In the genomic region with DNA sequence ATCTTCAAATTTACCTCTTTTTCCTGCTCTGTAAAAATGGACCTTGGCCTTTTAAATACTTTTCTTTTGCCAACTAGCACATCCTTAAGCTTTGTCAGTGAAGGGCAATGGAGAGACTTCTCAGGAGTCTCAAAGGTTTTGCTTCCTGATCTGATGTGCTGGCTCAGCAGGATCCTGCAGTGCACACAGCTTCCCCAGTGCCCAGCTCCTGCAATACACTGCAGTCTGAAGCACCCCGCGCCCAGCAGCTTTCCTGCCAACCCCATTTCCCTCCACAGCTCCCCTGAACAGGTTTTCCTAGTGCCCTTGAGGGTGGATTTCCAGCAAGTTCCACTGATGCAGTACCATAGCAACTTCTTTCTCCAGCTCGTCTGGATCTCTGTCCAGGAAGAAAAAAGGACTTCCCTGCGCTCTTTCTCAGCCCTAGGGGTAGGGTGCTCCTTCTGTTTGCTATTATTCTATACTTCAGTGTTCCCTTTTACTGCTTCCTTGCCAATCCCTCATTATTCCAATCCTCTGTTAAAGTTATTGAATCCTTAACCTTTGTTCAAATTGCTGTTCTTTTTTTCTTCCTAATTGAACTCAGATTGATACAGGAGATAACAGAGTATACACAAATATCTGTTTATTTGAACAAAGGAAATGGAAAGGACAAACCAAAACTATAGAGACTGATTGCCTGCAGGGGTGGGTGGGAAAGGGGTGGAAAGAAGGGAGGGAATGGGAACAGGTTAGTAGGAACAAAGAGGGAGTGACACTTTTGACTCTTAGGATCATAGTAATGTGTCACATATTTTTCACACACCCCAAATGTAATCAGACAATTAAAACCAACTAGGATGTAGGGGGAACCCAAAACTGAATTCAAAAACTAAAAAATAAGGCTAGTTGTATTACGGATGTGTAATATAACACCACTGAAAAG, we compare ENCODE assay signal across 12 cellular contexts. TPM values are rescaled to one million over a fixed set of nuclear protein-coding genes. Genes with fewer than 3 reads are reported as not detected.
A peak's percentile ranks its signal among the peaks of the same experiment; 100 is the strongest.
DNase-seq lines count a peak whose midpoint lies in the region; ATAC-seq, FAIRE-seq and TF ChIP-seq lines count a peak whose summit lies in the region.
"Had no signal": no experiment of that assay in that cellular context is flagged by ENCODE, and none has a peak within 500 bp of the region (broad histone marks: within the 10 kb centered on the region; RNA-seq: fewer than 3 reads in every experiment).

No MANE protein-coding gene starts in this region.

- no peak for TF ChIP-seq CTCF in C4-2B (conservative IDR thresholded peaks at IDR 0.05)
- no peak for TF ChIP-seq CTCF in HEK293 (tag by site-specific recombination; IDR thresholded peaks at IDR 0.05)
- TF ChIP-seq CTCF in K562 (IDR thresholded peaks at IDR 0.05 in 2 of 3, conservative IDR thresholded peaks at IDR 0.05 in 1 of 3; ENCODE audit: insufficient read depth in 2 of 3, low read depth in 1 of 3, low read length in 3 of 3), result no peak
- TF ChIP-seq CTCF in lower lobe of right lung (IDR thresholded peaks at IDR 0.05), result no peak

- in situ Hi-C loops in K562 (cut with MboI), result no loop called here

- H3K36me3 ChIP-seq in HEK293 (ENCODE audit: control insufficient read depth in 2 of 2, insufficient read depth in 1 of 2, low read length in 2 of 2), result peaks cover 28 to 32% of the 10 kb centered on the region in 2 experiments
- peaks cover 67% of the 10 kb centered on the region; the same call in 2 of the 3 replicates for H3K36me3 ChIP-seq in K562 (ENCODE audit: control insufficient read depth, insufficient read depth, low read length)
- H3K36me3 ChIP-seq in lower lobe of right lung, result peaks cover 51% of the 10 kb centered on the region
- H3K36me3 ChIP-seq: ovary had no signal

- CTCF ChIA-PET in HEK293 (lab: Yijun Ruan, JAX) (interaction anchor here (0.6 kb wide), 1 partner anchor 591 kb away, joined by 3 read pairs; no protein-coding TSS in a partner anchor), K562 (lab: Yijun Ruan, JAX; ENCODE audit: low intra/inter-chr PET ratio) (no interaction called here)

- no peaks in the 10 kb centered on the region for H3K9me1 ChIP-seq in K562 (ENCODE audit: control insufficient read depth, insufficient read depth, low read length)

- no TSS peak for BruUV-seq in K562 (replicated peaks; lab: Mats Ljungman, UMichigan)

- no peaks in the 10 kb centered on the region for H3K27me3 ChIP-seq in K562 (ENCODE audit: control insufficient read depth in 2 of 2, insufficient read depth in 2 of 2, low read length in 2 of 2)
- H3K27me3 ChIP-seq in lower lobe of right lung (ENCODE audit: low read depth), result no peaks in the 10 kb centered on the region
- H3K27me3 ChIP-seq: ovary had no signal

- ATAC-seq in K562, result peak; percentile 53; the same call in 2 of the 3 replicates
- peak; percentile 67 to 82 for ATAC-seq in lower lobe of right lung
- ATAC-seq in HG03045 (IDR thresholded peaks at IDR 0.05; ENCODE audit: unreplicated experiment), result no peak
- no peak for ATAC-seq in GM21528 (IDR thresholded peaks at IDR 0.05; ENCODE audit: low FRiP score, unreplicated experiment)
- ATAC-seq: HCT116 had no signal

- no peak overlapping the region for H3K4me3 ChIP-seq in HEK293 (ENCODE audit: low read depth, low read length)
- no peak overlapping the region for H3K4me3 ChIP-seq in K562
- no peak overlapping the region for H3K4me3 ChIP-seq in lower lobe of right lung
- H3K4me3 ChIP-seq: ovary had no signal

- H3K9ac ChIP-seq in K562 (ENCODE audit: insufficient read depth in 1 of 2, low read depth in 2 of 2, low read length in 2 of 2), result no peak overlapping the region

- no peaks in the 10 kb centered on the region for H4K20me1 ChIP-seq in K562 (replicated peaks; ENCODE audit: control insufficient read depth, insufficient read depth, low read length)

- no peak for TF ChIP-seq RAD21 in K562 (CRISPR knock-in tag; conservative IDR thresholded peaks at IDR 0.05 in 1 of 2, IDR thresholded peaks at IDR 0.05 in 1 of 2)

- H3K4me1 ChIP-seq in HEK293 (ENCODE audit: control insufficient read depth, insufficient read depth, low read length) (peaks cover 6% of the 10 kb centered on the region; the same call in 1 of the 2 replicates), K562 (replicated peaks in 1 of 2; ENCODE audit: control insufficient read depth in 2 of 2, insufficient read depth in 2 of 2, low read length in 2 of 2) (peaks cover 2 to 3% of the 10 kb centered on the region in 2 experiments; a peak in 3 of 5 replicates), lower lobe of right lung (peaks cover 39% of the 10 kb centered on the region)

- H3K9me3 ChIP-seq in HEK293 (ENCODE audit: control insufficient read depth, insufficient read depth, low read depth, low read length) (no peaks in the 10 kb centered on the region), K562 (replicated peaks; ENCODE audit: control insufficient read depth, insufficient read depth, low read depth, low read length) (no peaks in the 10 kb centered on the region), lower lobe of right lung (no peaks in the 10 kb centered on the region)
- H3K9me3 ChIP-seq: ovary had no signal

- H2AFZ ChIP-seq in K562 (ENCODE audit: low read depth, low read length), result no peak overlapping the region

- WGBS in K562 (ENCODE audit: insufficient coverage, low coverage, missing lambda C conversion rate), result 61% methylated on average over 3 of the region's 5 CpGs

- no peak overlapping the region for H3K4me2 ChIP-seq in K562 (ENCODE audit: insufficient read depth, low read length)

- TF ChIP-seq EP300 in K562 (IDR thresholded peaks at IDR 0.05; ENCODE audit: low read length), result no peak

- H3K79me2 ChIP-seq in K562 (ENCODE audit: control insufficient read depth, insufficient read depth, low read length), result peaks cover 74% of the 10 kb centered on the region

- no peak for TF ChIP-seq POLR2A in K562 (conservative IDR thresholded peaks at IDR 0.05)

- intact Hi-C loops in K562 (cut with micrococcal nuclease), result no loop called here
- intact Hi-C loops in lower lobe of right lung (cut with DNase I), result no loop called here

- peak overlapping the region; percentile 46 for H3K27ac ChIP-seq in C4-2B
- H3K27ac ChIP-seq in HEK293 (ENCODE audit: extremely low read depth, low read depth, low read length), result no peak overlapping the region
- H3K27ac ChIP-seq in K562 (ENCODE audit: extremely low read depth, low read depth, low read length), result no peak overlapping the region
- no peak overlapping the region for H3K27ac ChIP-seq in lower lobe of right lung
- H3K27ac ChIP-seq: ovary had no signal

- POLR2A ChIA-PET in HEK293 (lab: Yijun Ruan, JAX), result no interaction called here
- POLR2A ChIA-PET in K562 (lab: Yijun Ruan, JAX), result interaction anchor here (0.7 kb wide), 1 partner anchor 26 kb away, joined by 3 read pairs; no protein-coding TSS in a partner anchor

- DNase-seq in K562 (ENCODE audit: extremely low read depth in 1 of 4, low spot score in 3 of 4) (no peak), lower lobe of right lung (no peak), COR-L47 (lab: John Stamatoyannopoulos, UW) (no peak), SKM-1 (lab: John Stamatoyannopoulos, UW; ENCODE audit: unreplicated experiment) (no peak)
- DNase-seq: DND-41, NCI-H510A, ovary had no signal

- FAIRE-seq in K562 (lab: Jason Lieb, UNC), result no peak

TF ChIP-seq in HEK293, 187 proteins besides CTCF, POLR2A, EP300 and RAD21:
- TF ChIP-seq KLF1 (tag by site-specific recombination; IDR thresholded peaks at IDR 0.05) (peak; percentile 55), FEZF1 (tag by site-specific recombination; IDR thresholded peaks at IDR 0.05) (peak; percentile 65), ZNF837 (tag by site-specific recombination; IDR thresholded peaks at IDR 0.05) (no peak)

TF ChIP-seq in K562, 482 proteins besides CTCF, POLR2A, EP300 and RAD21:
- TF ChIP-seq C11orf30 (IDR thresholded peaks at IDR 0.05; ENCODE audit: low read depth), result peak; percentile 34; the same call in 1 of the 2 replicates
- TF ChIP-seq ZSCAN32 (CRISPR knock-in tag; IDR thresholded peaks at IDR 0.05), result no peak
- no peak for TF ChIP-seq MEF2D (tag; conservative IDR thresholded peaks at IDR 0.05; ENCODE audit: low read depth)
- TF ChIP-seq ZNF316 (IDR thresholded peaks at IDR 0.05), result peak; percentile 15; the same call in 1 of the 2 replicates
- no peak for TF ChIP-seq PML (IDR thresholded peaks at IDR 0.05; ENCODE audit: low read length)

RNA-seq across cellular contexts. Expression of gene SNAPC3, which starts 8.5 kb away (rescaled TPM):
- 30.6 and 85.4 TPM in 2 replicates for total RNA-seq in K562 (2011; cell fraction: chromatin; rRNA removed; ENCODE audit: low replicate concordance)
- total RNA-seq in K562 (2011; cell fraction: nucleolus; rRNA removed), result 16.7 and 19.3 TPM in 2 replicates
- total RNA-seq in K562 (2011; cell fraction: nucleoplasm; rRNA removed), result 31.8 and 43.8 TPM in 2 replicates
- total RNA-seq in K562 (2014; rRNA removed) (20.4 and 21.9 TPM in 2 replicates), K562 (2014; rRNA removed; fragmentation: Illumina TruSeq; extraction: Trizol) (19.3 and 20.5 TPM in 2 replicates), K562 (2015; rRNA removed; fragmentation: Illumina TruSeq; extraction: Trizol) (19.8 and 19.9 TPM in 2 replicates), K562 (2021) (13.4 and 16.0 TPM in 2 replicates), lower lobe of right lung (30.7 TPM)
- polyA plus RNA-seq in K562 (2011; rRNA removed) (34.2 and 38.9 TPM in 2 replicates), K562 (2014; fragmentation: Illumina TruSeq; extraction: Trizol) (16.9 and 23.9 TPM in 2 replicates), K562 (2014; fragmentation: Nextera tagmentation; extraction: Ambion mirVana) (1 to 10 TPM; 2.3 to 3.4 TPM), K562 (2014; rRNA removed) (17.6 and 21.4 TPM in 2 replicates)
- polyA plus RNA-seq in K562 (2011; cell fraction: cytosol; rRNA removed), result 8.8 and 18.8 TPM in 2 replicates
- 23.9 and 32.3 TPM in 2 replicates for polyA plus RNA-seq in K562 (2011; cell fraction: nucleus; rRNA removed)
- 13.3 and 16.8 TPM in 2 replicates for polyA plus RNA-seq in K562 (2012)
- polyA minus RNA-seq in K562 (2011; rRNA and poly(A)+ RNA removed), result 36.4 and 41.7 TPM in 2 replicates
- polyA minus RNA-seq in K562 (2011; cell fraction: cytosol; rRNA and poly(A)+ RNA removed), result 14.5 and 15.0 TPM in 2 replicates
- polyA minus RNA-seq in K562 (2011; cell fraction: nucleus; rRNA and poly(A)+ RNA removed), result 18.2 and 34.2 TPM in 2 replicates

Comparison
In these comparisons a context has a peak if more than half of its experiments do, and no peak if none do; other contexts are left out.
1. ATAC-seq: peak in K562 (single experiment) and lower lobe of right lung (2 of 2); none in HG03045 (single experiment) and GM21528 (single experiment).